ENCODE assay signal across 1 cellular context in the genomic region with DNA sequence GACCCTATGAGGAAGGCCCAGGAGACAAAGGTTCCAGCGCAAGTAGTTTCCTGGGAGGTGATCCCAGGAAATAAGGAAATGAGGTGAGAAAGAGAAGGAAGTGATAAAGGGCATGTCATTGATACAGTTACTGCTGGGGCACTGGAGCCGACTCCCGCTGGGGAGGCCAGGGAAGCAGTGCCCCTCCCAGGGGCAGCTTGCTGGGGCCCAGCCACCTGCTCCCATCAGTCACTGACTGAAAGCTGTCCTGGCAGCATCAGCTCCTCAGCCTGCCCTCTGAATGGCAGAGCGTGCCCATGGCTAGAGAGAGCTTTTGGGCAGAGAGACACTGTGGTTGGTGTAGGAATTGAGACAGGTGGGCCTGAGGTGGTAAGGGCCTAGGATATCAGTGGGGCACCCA. TPM values are rescaled to one million over a fixed set of nuclear protein-coding genes. Genes with fewer than 3 reads are reported as not detected.
"Had no signal": no experiment of that assay in that cellular context is flagged by ENCODE, and none has a peak within 500 bp of the region (broad histone marks: within the 10 kb centered on the region; RNA-seq: fewer than 3 reads in every experiment).

No MANE protein-coding gene starts in this region.

RNA-seq across cellular contexts. Expression of a gene that starts 33.2 kb away (rescaled TPM):
- polyA plus RNA-seq: K562 had no signal
